Comparison of ENCODE assay signal across 16 cellular contexts in genomic region chr9:2340046-2340760, GRCh38.
DNase-seq lines count a peak whose midpoint lies in the region; ATAC-seq, FAIRE-seq and TF ChIP-seq lines count a peak whose summit lies in the region.
"Had no signal": no experiment of that assay in that cellular context is flagged by ENCODE, and none has a peak within 500 bp of the region (broad histone marks: within the 10 kb centered on the region; RNA-seq: fewer than 3 reads in every experiment).

No MANE protein-coding gene starts in this region.

- no peaks in the 10 kb centered on the region for H3K36me3 ChIP-seq in IMR-90 (ENCODE audit: control insufficient read depth, insufficient read depth, low read length)
- no peaks in the 10 kb centered on the region for H3K36me3 ChIP-seq in mammary epithelial cell (ENCODE audit: insufficient read depth, low read length)
- H3K36me3 ChIP-seq in thyroid gland: no peaks in the 10 kb centered on the region
- H3K36me3 ChIP-seq: SJCRH30 had no signal

- TF ChIP-seq RAD21 in IMR-90 (IDR thresholded peaks at IDR 0.05; ENCODE audit: low read length): no peak

- H3K56ac ChIP-seq in IMR-90 (ENCODE audit: extremely low read depth, insufficient read depth, low read length): no peak overlapping the region

- H3K9me3 ChIP-seq in IMR-90 (ENCODE audit: control insufficient read depth, insufficient read depth, low read length) (no peaks in the 10 kb centered on the region), mammary epithelial cell (replicated peaks; ENCODE audit: insufficient read depth, low read length) (no peaks in the 10 kb centered on the region), thyroid gland (no peaks in the 10 kb centered on the region)
- H3K9me3 ChIP-seq: Caco-2, SJCRH30 had no signal

- TF ChIP-seq POLR2A in IMR-90 (IDR thresholded peaks at IDR 0.05; ENCODE audit: low read depth, low read length): no peak
- TF ChIP-seq POLR2A in thyroid gland (IDR thresholded peaks at IDR 0.05): no peak

- dilution Hi-C loops in IMR-90 (cut with HindIII; ENCODE audit: low sequenced_read_pairs, unreplicated experiment) (no loop called here), mammary epithelial cell (cut with HindIII; ENCODE audit: low sequenced_read_pairs) (no loop called here)

- POLR2A ChIA-PET in IMR-90 (lab: Charles Lee; ENCODE audit: unreplicated experiment): no interaction called here

- in situ Hi-C loops in IMR-90 (cut with MboI; ENCODE audit: low sequenced_read_pairs) (no loop called here), mammary epithelial cell (cut with MboI; ENCODE audit: low sequenced_read_pairs in 2 of 2) (no loop called here)

- H3K27me3 ChIP-seq in IMR-90 (ENCODE audit: control insufficient read depth, insufficient read depth, low read length) (no peaks in the 10 kb centered on the region), mammary epithelial cell (ENCODE audit: insufficient read depth, low read length) (no peaks in the 10 kb centered on the region), thyroid gland (no peaks in the 10 kb centered on the region)
- H3K27me3 ChIP-seq: SJCRH30 had no signal

- no peak for ATAC-seq in IMR-90 (ENCODE audit: low read depth)
- no peak for ATAC-seq in HG03280 (IDR thresholded peaks at IDR 0.05; ENCODE audit: unreplicated experiment)

- no peak overlapping the region for H3K18ac ChIP-seq in IMR-90 (ENCODE audit: low read depth, low read length)

- WGBS in IMR-90 (ENCODE audit: extremely low coverage in 2 of 2, insufficient read length in 1 of 2), 2 experiments: no CpG with 5 or more reads among the region's 2 CpGs
- WGBS in mammary epithelial cell (ENCODE audit: low coverage, missing lambda C conversion rate): 17% methylated on average over 2 of the region's 2 CpGs
- 64 to 72% methylated on average over 2 of the region's 2 CpGs for WGBS in thyroid gland, 2 donors

- no peaks in the 10 kb centered on the region for H3K79me2 ChIP-seq in mammary epithelial cell (ENCODE audit: insufficient read depth, low read length)

- H3K9me1 ChIP-seq in IMR-90 (ENCODE audit: insufficient read depth, low read length): no peaks in the 10 kb centered on the region

- no peak overlapping the region for H2AFZ ChIP-seq in IMR-90 (replicated peaks; ENCODE audit: low read length, poor library complexity)
- H2AFZ ChIP-seq in mammary epithelial cell (ENCODE audit: low read depth, low read length): peak overlapping the region; percentile 84

- no peak overlapping the region for H2AK5ac ChIP-seq in IMR-90 (ENCODE audit: low read depth, low read length)

- no peak overlapping the region for H4K8ac ChIP-seq in IMR-90 (ENCODE audit: low read depth in 2 of 2, low read length in 2 of 2)

- DNase-seq in AG10803 (ENCODE audit: low read depth): peak; percentile 40
- DNase-seq in IMR-90: peak; percentile 1
- peak; percentile 89 for DNase-seq in mammary epithelial cell
- DNase-seq in iris pigment epithelial cell (ENCODE audit: low read depth): peak; percentile 39
- no peak for DNase-seq in HTR-8/SVneo (ENCODE audit: insufficient read length, low spot score)
- DNase-seq in thyroid gland: no peak
- DNase-seq in NCI-H2081 treated with DMSO at 0.1 percent for 48 hours (lab: John Stamatoyannopoulos, UW): no peak
- DNase-seq: ACHN, Caco-2, DMS153, H9, NCI-H1105 treated with DMSO at 0.1 percent for 48 hours, NCI-H1930, RPMI8226, SJCRH30 had no signal

- H3K4me3 ChIP-seq in AG10803 (ENCODE audit: low read length) (no peak overlapping the region), IMR-90 (ENCODE audit: insufficient read depth, low read depth, low read length) (no peak overlapping the region), mammary epithelial cell (replicated peaks in 1 of 3; ENCODE audit: insufficient read depth in 1 of 3, low read depth in 2 of 3, low read length in 3 of 3) (no peak overlapping the region), thyroid gland (replicated peaks in 1 of 3) (no peak overlapping the region)
- H3K4me3 ChIP-seq: SJCRH30 had no signal

- H3K79me1 ChIP-seq in IMR-90 (ENCODE audit: low read depth in 1 of 2, low read length in 2 of 2): no peaks in the 10 kb centered on the region

- no peak overlapping the region for H3K4me2 ChIP-seq in IMR-90 (ENCODE audit: low read depth, low read length)
- peak overlapping the region; percentile 72 for H3K4me2 ChIP-seq in mammary epithelial cell (ENCODE audit: insufficient read depth, low read depth, low read length)

- H3K27ac ChIP-seq in IMR-90 (ENCODE audit: insufficient read depth, low read length): no peak overlapping the region
- peak overlapping the region; percentile 57 for H3K27ac ChIP-seq in mammary epithelial cell (ENCODE audit: insufficient read depth, low read depth, low read length)
- no peak overlapping the region for H3K27ac ChIP-seq in thyroid gland
- H3K27ac ChIP-seq: SJCRH30 had no signal

- no TSS peak for BruUV-seq in IMR-90 (replicated peaks; lab: Mats Ljungman, UMichigan)
- no TSS peak for BruUV-seq in mammary epithelial cell (replicated peaks; lab: Mats Ljungman, UMichigan)

- no peak overlapping the region for H2BK15ac ChIP-seq in IMR-90 (ENCODE audit: low read depth, low read length)

- intact Hi-C loops in IMR-90 (cut with micrococcal nuclease): no loop called here
- intact Hi-C loops in mammary epithelial cell (cut with micrococcal nuclease): loop anchor here (2.0 to 5.0 kb wide), 2 partner anchors 15 to 127 kb away; no protein-coding TSS in a partner anchor
- intact Hi-C loops in thyroid gland (cut with DNase I): no loop called here

- no peak overlapping the region for H3K23ac ChIP-seq in IMR-90 (ENCODE audit: low read depth, low read length)

- H2BK120ac ChIP-seq in IMR-90 (ENCODE audit: low read depth, low read length): no peak overlapping the region

- H4K5ac ChIP-seq in IMR-90 (ENCODE audit: low read depth, low read length): no peak overlapping the region

- CTCF ChIA-PET in IMR-90 (lab: Yijun Ruan, JAX) (no interaction called here), mammary epithelial cell (lab: Charles Lee; ENCODE audit: low non-redundant PET) (no interaction called here)

- H3K14ac ChIP-seq in IMR-90 (replicated peaks; ENCODE audit: low read depth, low read length): no peak overlapping the region

- no peak overlapping the region for H3K4ac ChIP-seq in IMR-90 (ENCODE audit: low read depth, low read length)

- no peaks in the 10 kb centered on the region for H3K4me1 ChIP-seq in IMR-90 (ENCODE audit: control insufficient read depth, insufficient read depth, low read length)
- H3K4me1 ChIP-seq in mammary epithelial cell (ENCODE audit: insufficient read depth, low read length): peaks cover 30% of the 10 kb centered on the region
- H3K4me1 ChIP-seq in thyroid gland: no peaks in the 10 kb centered on the region
- H3K4me1 ChIP-seq: Caco-2 had no signal

- FAIRE-seq in HTR-8/SVneo (lab: Jason Lieb, UNC): no peak

- H3K9ac ChIP-seq in IMR-90 (ENCODE audit: low read depth, low read length) (no peak overlapping the region), mammary epithelial cell (ENCODE audit: insufficient read depth, low read length) (no peak overlapping the region)

- H2BK5ac ChIP-seq in IMR-90 (ENCODE audit: low read depth, low read length, poor library complexity, severe bottlenecking): no peak overlapping the region

- H4K20me1 ChIP-seq in IMR-90 (ENCODE audit: insufficient read depth, low read length): no peaks in the 10 kb centered on the region
- no peaks in the 10 kb centered on the region for H4K20me1 ChIP-seq in mammary epithelial cell (ENCODE audit: insufficient read depth, low read length)

- TF ChIP-seq CTCF in AG10803 (conservative IDR thresholded peaks at IDR 0.05; ENCODE audit: low read length): no peak
- TF ChIP-seq CTCF in IMR-90 (conservative IDR thresholded peaks at IDR 0.05; ENCODE audit: low read depth, low read length): no peak
- TF ChIP-seq CTCF in mammary epithelial cell (conservative IDR thresholded peaks at IDR 0.05 in 1 of 2, IDR thresholded peaks at IDR 0.05 in 1 of 2; ENCODE audit: extremely low read depth in 1 of 2, insufficient read depth in 1 of 2, low read depth in 1 of 2, low read length in 2 of 2): no peak
- TF ChIP-seq CTCF in thyroid gland (IDR thresholded peaks at IDR 0.05): no peak

- no peak overlapping the region for H2AK9ac ChIP-seq in IMR-90 (replicated peaks; ENCODE audit: low read depth, low read length, poor library complexity)

- no peak overlapping the region for H2BK20ac ChIP-seq in IMR-90 (ENCODE audit: low read depth, low read length)

- H4K91ac ChIP-seq in IMR-90 (ENCODE audit: insufficient read depth, low read depth, low read length): no peak overlapping the region

TF ChIP-seq in IMR-90, 13 proteins besides CTCF, POLR2A, EP300 and RAD21:
- no peak for TF ChIP-seq MAZ (IDR thresholded peaks at IDR 0.05; ENCODE audit: borderline replicate concordance, low read depth, low read length)
- no peak for TF ChIP-seq RFX5 (IDR thresholded peaks at IDR 0.05; ENCODE audit: low read depth, low read length)
- TF ChIP-seq MAFK (IDR thresholded peaks at IDR 0.05; ENCODE audit: low read depth, low read length): no peak
- no peak for TF ChIP-seq MXI1 (IDR thresholded peaks at IDR 0.05; ENCODE audit: borderline replicate concordance, low read depth, low read length)
- no peak for TF ChIP-seq CEBPB (IDR thresholded peaks at IDR 0.05; ENCODE audit: low read depth, low read length)
- no peak for TF ChIP-seq CHD1 (IDR thresholded peaks at IDR 0.05; ENCODE audit: low read depth, low read length)
- no peak for TF ChIP-seq NFE2L2 (IDR thresholded peaks at IDR 0.05; ENCODE audit: low read depth, low read length)

Comparison
In these comparisons a context has a peak if more than half of its experiments do, and no peak if none do; other contexts are left out.
1. DNase-seq: peak in AG10803 (single experiment), IMR-90 (single experiment), mammary epithelial cell (single experiment) and iris pigment epithelial cell (single experiment); none in HTR-8/SVneo (single experiment), thyroid gland (0 of 2) and NCI-H2081 treated with DMSO at 0.1 percent for 48 hours (single experiment).